Comparison of ENCODE assay signal across 16 cellular contexts in the genomic region with DNA sequence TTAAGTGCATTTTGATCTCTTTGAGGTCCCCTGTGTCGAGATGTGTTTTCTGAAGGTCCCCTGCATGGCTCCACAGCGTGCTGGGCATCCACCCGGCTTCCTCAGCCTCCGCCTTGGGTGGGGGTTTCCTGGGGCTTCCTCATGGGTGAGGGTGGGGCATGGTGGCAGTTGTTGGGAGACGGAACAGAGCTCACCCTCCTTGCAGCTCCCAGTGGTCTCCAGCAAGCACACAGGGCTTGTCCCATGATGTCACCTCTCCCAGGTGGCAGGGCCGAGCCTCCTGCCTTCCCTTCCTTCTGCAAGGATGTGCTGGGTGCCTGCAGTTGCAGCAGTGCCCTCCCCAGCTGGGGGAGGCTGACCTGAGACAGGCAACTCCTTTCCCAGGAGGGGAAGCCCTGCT. TPM values are rescaled to one million over a fixed set of nuclear protein-coding genes. Genes with fewer than 3 reads are reported as not detected.
"Had no signal": no experiment of that assay in that cellular context is flagged by ENCODE, and none has a peak within 500 bp of the region (broad histone marks: within the 10 kb centered on the region; RNA-seq: fewer than 3 reads in every experiment).

No MANE protein-coding gene starts in this region.

RNA-seq across cellular contexts. Expression of a gene that starts 13.4 kb away (rescaled TPM):
- total RNA-seq: activated CD4-positive, alpha-beta memory T cell treated with anti-CD3 and anti-CD28 coated beads, Interleukin-2, amount 10 ng/mL, durations not matched to agents 7 days and 5 days; activated CD4-positive, alpha-beta T cell treated with anti-CD3 and anti-CD28 coated beads for 36 hours; activated CD4-positive, alpha-beta T cell treated with anti-CD3 and anti-CD28 coated beads, Interleukin-2, amount 10 ng/mL, durations not matched to agents 7 days and 5 days; activated CD8-positive, alpha-beta memory T cell treated with anti-CD3 and anti-CD28 coated beads, Interleukin-2, amount 10 ng/mL, durations not matched to agents 7 days and 5 days; activated CD8-positive, alpha-beta T cell treated with anti-CD3 and anti-CD28 coated beads, Interleukin-2, amount 10 ng/mL, durations not matched to agents 7 days and 5 days; activated naive CD8-positive, alpha-beta T cell treated with anti-CD3 and anti-CD28 coated beads, Interleukin-2, amount 10 ng/mL, durations not matched to agents 7 days and 5 days; activated T-helper 2 cell treated with anti-CD3 and anti-CD28 coated beads, Interferon-gamma antibody, Interleukin-2, Interleukin-4, amounts not matched to agents 10 μg/mL and 5 μg/mL and 100 μg/mL, durations not matched to agents 14 hours and 24 hours and 36 hours; ascending aorta; bronchial epithelial cell; cardiac muscle cell; T-cell; T-helper 1 cell treated with Interleukin-12 subunit alpha and Interleukin-12 subunit beta and Interleukin-4 antibody, amounts not matched to agents 30 ng/mL and 1 ng/mL, for 36 hours; T-helper 17 cell; T-helper 2 cell treated with Interferon-gamma antibody and Interleukin-4, amounts not matched to agents 100 ng/mL and 5 ng/mL, for 36 hours; WTC11 had no signal
- polyA plus RNA-seq: adipose tissue, cardiac muscle cell had no signal
